ENCODE assay signal across 8 cellular contexts in genomic region chr19:33522371-33522662, GRCh38. TPM values are rescaled to one million over a fixed set of nuclear protein-coding genes. Genes with fewer than 3 reads are reported as not detected.
DNase-seq lines count a peak whose midpoint lies in the region; ATAC-seq and TF ChIP-seq lines count a peak whose summit lies in the region.

No MANE protein-coding gene starts in this region.

- H3K9me3 ChIP-seq in DOHH2 (ENCODE audit: control insufficient read depth, insufficient read depth, low read length) (no peaks in the 10 kb centered on the region), PC-3 (ENCODE audit: low read length) (no peaks in the 10 kb centered on the region), esophagus (ENCODE audit: control insufficient read depth in 2 of 2, insufficient read depth in 1 of 2, low read depth in 1 of 2, low read length in 1 of 2) (no peaks in the 10 kb centered on the region), prostate gland (no peaks in the 10 kb centered on the region), aorta (ENCODE audit: control insufficient read depth, low read length) (no peaks in the 10 kb centered on the region)

- peak overlapping the region; percentile 63 for H3K4me2 ChIP-seq in DOHH2 (ENCODE audit: low read length)
- peak overlapping the region; percentile 80; the same call in 1 of the 2 replicates for H3K4me2 ChIP-seq in PC-3 (ENCODE audit: low read length)

- H3F3A ChIP-seq in DOHH2 (ENCODE audit: control insufficient read depth, insufficient read depth): no peaks in the 10 kb centered on the region
- no peaks in the 10 kb centered on the region for H3F3A ChIP-seq in PC-3 (ENCODE audit: low read length, unreplicated experiment)

- H3K4me3 ChIP-seq in DOHH2 (ENCODE audit: low read length): peak overlapping the region; percentile 83
- peak overlapping the region; percentile 92; the same call in 1 of the 2 replicates for H3K4me3 ChIP-seq in PC-3 (ENCODE audit: low read length)
- peak overlapping the region; percentile 75 to 96 for H3K4me3 ChIP-seq in esophagus (ENCODE audit: low read depth in 1 of 2, low read length in 2 of 2)
- H3K4me3 ChIP-seq in prostate gland: peak overlapping the region; percentile 56 to 75
- peak overlapping the region in 1 of 2 donors; percentile 67 for H3K4me3 ChIP-seq in aorta (ENCODE audit: low read length in 2 of 2)

- POLR2A ChIA-PET in PC-3 (lab: Charles Lee; ENCODE audit: unreplicated experiment): no interaction called here

- H3K27me3 ChIP-seq in DOHH2 (ENCODE audit: control insufficient read depth, low read length) (peaks cover 7% of the 10 kb centered on the region; the same call in 1 of the 2 replicates), PC-3 (ENCODE audit: low read length) (peaks cover 4% of the 10 kb centered on the region; the same call in 1 of the 2 replicates), esophagus (ENCODE audit: control insufficient read depth in 1 of 2, insufficient read depth in 2 of 2, low read length in 2 of 2) (no peaks in the 10 kb centered on the region), prostate gland (replicated peaks; ENCODE audit: insufficient read depth) (no peaks in the 10 kb centered on the region), aorta (ENCODE audit: control insufficient read depth in 1 of 2, insufficient read depth in 2 of 2, low read length in 1 of 2) (no peaks in the 10 kb centered on the region)

- H3K9me2 ChIP-seq in DOHH2 (replicated peaks; ENCODE audit: control insufficient read depth, low read length) (no peaks in the 10 kb centered on the region), PC-3 (replicated peaks; ENCODE audit: low read length) (no peaks in the 10 kb centered on the region)

- no peak for TF ChIP-seq CTCF in DOHH2 (IDR thresholded peaks at IDR 0.05; ENCODE audit: low read depth, low read length, poor library complexity, severe bottlenecking)
- no peak for TF ChIP-seq CTCF in PC-3 (conservative IDR thresholded peaks at IDR 0.05; ENCODE audit: low read depth, low read length)
- no peak for TF ChIP-seq CTCF in prostate gland (IDR thresholded peaks at IDR 0.05)

- CTCF ChIA-PET in PC-3 (lab: Charles Lee): no interaction called here

- intact Hi-C loops in PC-3 (cut with micrococcal nuclease) (loop anchor here (5.0 kb wide), 1 partner anchor 50 kb away; no protein-coding TSS in a partner anchor), prostate gland (cut with DNase I) (no loop called here), aorta (cut with DNase I) (loop anchor here (5.0 to 10.0 kb wide), 2 partner anchors 548 to 650 kb away; partner anchors contain the start of genes CEP89 (in 1 of the 2), FAAP24 (in 1 of the 2) and LSM14A (in 1 of the 2))

- H4K20me1 ChIP-seq in DOHH2 (ENCODE audit: control insufficient read depth, insufficient read depth, low read depth, low read length): no peaks in the 10 kb centered on the region
- H4K20me1 ChIP-seq in PC-3 (ENCODE audit: low read length): no peaks in the 10 kb centered on the region

- H3K27ac ChIP-seq in DOHH2 (ENCODE audit: low read depth, low read length): no peak overlapping the region
- H3K27ac ChIP-seq in PC-3 (ENCODE audit: low read length): no peak overlapping the region
- no peak overlapping the region for H3K27ac ChIP-seq in esophagus (ENCODE audit: low read depth in 2 of 2, low read length in 1 of 2)
- H3K27ac ChIP-seq in prostate gland: no peak overlapping the region
- H3K27ac ChIP-seq in aorta (ENCODE audit: low read depth in 1 of 2, low read length in 2 of 2): no peak overlapping the region

- TF ChIP-seq POLR2A in prostate gland (IDR thresholded peaks at IDR 0.05): no peak

- H3K79me2 ChIP-seq in DOHH2 (ENCODE audit: control insufficient read depth, low read length) (no peaks in the 10 kb centered on the region), PC-3 (ENCODE audit: low read length) (peaks cover 8% of the 10 kb centered on the region; the same call in 1 of the 2 replicates)

- H2AFZ ChIP-seq in PC-3 (ENCODE audit: low read length): peak overlapping the region; percentile 56; the same call in 1 of the 2 replicates

- DNase-seq in PC-3 (no peak), prostate gland (ENCODE audit: low spot score) (no peak), aorta (no peak), kidney glomerular epithelial cell (lab: John Stamatoyannopoulos, UW) (no peak)
- DNase-seq in central memory CD4-positive, alpha-beta T cell: no peak

- ATAC-seq in PC-3 (no peak; the same call in 1 of the 2 replicates), aorta (ENCODE audit: low FRiP score) (no peak), GM21576 (IDR thresholded peaks at IDR 0.05; ENCODE audit: unreplicated experiment) (no peak)

- H3K4me1 ChIP-seq in DOHH2 (ENCODE audit: control insufficient read depth, low read length) (peaks cover 14% of the 10 kb centered on the region), PC-3 (ENCODE audit: insufficient read depth, low read length) (peaks cover 3% of the 10 kb centered on the region; the same call in 1 of the 2 replicates), esophagus (ENCODE audit: control insufficient read depth in 2 of 2, insufficient read depth in 2 of 2, low read length in 1 of 2) (peaks cover 3 to 15% of the 10 kb centered on the region in 2 donors), prostate gland (replicated peaks) (no peaks in the 10 kb centered on the region), aorta (ENCODE audit: control insufficient read depth in 1 of 2, insufficient read depth in 2 of 2, low read length in 2 of 2) (no peaks in the 10 kb centered on the region)

- WGBS in esophagus, 2 donors: 78 to 80% methylated on average over 5 of the region's 5 CpGs
- WGBS in prostate gland: 78% methylated on average over 5 of the region's 5 CpGs
- WGBS in aorta, 2 donors: 70 to 74% methylated on average over 5 of the region's 5 CpGs

- H3K36me3 ChIP-seq in DOHH2 (ENCODE audit: control insufficient read depth, low read length) (no peaks in the 10 kb centered on the region), PC-3 (ENCODE audit: low read depth, low read length) (no peaks in the 10 kb centered on the region), esophagus (ENCODE audit: control insufficient read depth in 2 of 2, insufficient read depth in 2 of 2, low read length in 1 of 2) (no peaks in the 10 kb centered on the region), prostate gland (no peaks in the 10 kb centered on the region), aorta (ENCODE audit: control insufficient read depth in 1 of 2, insufficient read depth in 2 of 2, low read length in 1 of 2) (no peaks in the 10 kb centered on the region)

- no peak overlapping the region for H3K9ac ChIP-seq in PC-3 (ENCODE audit: low read length)

- BruUV-seq in PC-3 (replicated peaks; lab: Mats Ljungman, UMichigan): no TSS peak

RNA-seq across cellular contexts. Expression of gene PEPD, which starts 0.7 kb away (rescaled TPM):
- total RNA-seq in PC-3 (2014; rRNA removed): 53.4 and 59.0 TPM in 2 replicates
- 10 to 100 TPM; 26.8 to 38.6 TPM for polyA plus RNA-seq in esophagus
- total RNA-seq in prostate gland: 10 to 100 TPM; 74.0 to 89.9 TPM
- total RNA-seq in aorta: 10 to 100 TPM; 54.3 to 56.6 TPM
- 100 to 1,000 TPM in 1 of 2 donors, 10 to 100 TPM in 1; 48.2 to 186 TPM for polyA plus RNA-seq in aorta
